In genomic region chr9:133163559-133164208, GRCh38 we compare ENCODE assay signal across 8 cellular contexts. TPM values are rescaled to one million over a fixed set of nuclear protein-coding genes. Genes with fewer than 3 reads are reported as not detected.
DNase-seq lines count a peak whose midpoint lies in the region; ATAC-seq, FAIRE-seq and TF ChIP-seq lines count a peak whose summit lies in the region.

TSS of gene GBGT1 (minus strand) at chr9:133163914. CDS start at chr9:133162412, 1,502 bp downstream.

- H3K4me1 ChIP-seq in OCI-LY1 (ENCODE audit: insufficient read depth, low read length, severe bottlenecking) (peaks cover 8% of the 10 kb centered on the region), sigmoid colon (peaks cover 0 to 34% (median 24%) of the 10 kb centered on the region in 4 donors)

- H4K20me1 ChIP-seq in OCI-LY1 (ENCODE audit: insufficient read depth, low read length): no peaks in the 10 kb centered on the region

- no peaks in the 10 kb centered on the region for H3K79me2 ChIP-seq in OCI-LY1 (ENCODE audit: insufficient read depth, low read length)

- TF ChIP-seq POLR2A in sigmoid colon (IDR thresholded peaks at IDR 0.05): no peak

- peak within 1 kb of the TSS; percentile 28; the same call in 1 of the 2 replicates for H3K9ac ChIP-seq in OCI-LY1 (ENCODE audit: low read length)

- H3K27ac ChIP-seq in OCI-LY1 (ENCODE audit: low read depth, low read length, poor library complexity, severe bottlenecking) (no peak within 1 kb of the TSS), sigmoid colon (peak within 1 kb of the TSS; percentile 59 to 80 (median 66))

- no peaks in the 10 kb centered on the region for H3K36me3 ChIP-seq in OCI-LY1 (ENCODE audit: insufficient read depth, low read length)
- peaks cover 0 to 6% (median 0%) of the 10 kb centered on the region in 4 donors for H3K36me3 ChIP-seq in sigmoid colon

- no peak for ATAC-seq in GM18519 (IDR thresholded peaks at IDR 0.05; ENCODE audit: low FRiP score, unreplicated experiment)

- H3K27me3 ChIP-seq in OCI-LY1 (ENCODE audit: insufficient read depth, low read length): no peaks in the 10 kb centered on the region; the same call in 1 of the 2 replicates
- no peaks in the 10 kb centered on the region for H3K27me3 ChIP-seq in sigmoid colon

- H2AFZ ChIP-seq in OCI-LY1 (ENCODE audit: low read length): no peak within 1 kb of the TSS

- peak; percentile 63 for FAIRE-seq in GM18507 (lab: Jason Lieb, UNC)

- TF ChIP-seq EP300 in sigmoid colon (IDR thresholded peaks at IDR 0.05): no peak

- 2 to 3% methylated on average over 57 of the region's 57 CpGs for WGBS in sigmoid colon, 2 donors

- DNase-seq in AG09309 (ENCODE audit: low read depth) (no peak), GM18507 (ENCODE audit: extremely low spot score, insufficient read length, low read depth) (peak; percentile 58), astrocyte of the cerebellum (ENCODE audit: low read depth) (no peak), sigmoid colon (peak; percentile 85), NCI-H1417 treated with DMSO at 0.1 percent for 48 hours (lab: John Stamatoyannopoulos, UW) (no peak)

- H3K4me3 ChIP-seq in AG09309 (ENCODE audit: control insufficient read depth, low read depth, low read length) (peak within 1 kb of the TSS; percentile 41), OCI-LY1 (ENCODE audit: low read depth, low read length, poor library complexity, severe bottlenecking) (peak within 1 kb of the TSS; percentile 49), astrocyte of the cerebellum (ENCODE audit: low read depth, low read length) (peak within 1 kb of the TSS; percentile 44), iPS-11a (ENCODE audit: low read depth, low read length) (peak within 1 kb of the TSS; percentile 43), sigmoid colon (peak within 1 kb of the TSS; percentile 53 to 72 (median 66))

- in situ Hi-C loops in astrocyte of the cerebellum (cut with HindIII; ENCODE audit: low sequenced_read_pairs): no loop called here

- no peaks in the 10 kb centered on the region for H3K9me3 ChIP-seq in OCI-LY1 (ENCODE audit: low read length)
- no peaks in the 10 kb centered on the region for H3K9me3 ChIP-seq in sigmoid colon

- H3K9me2 ChIP-seq in OCI-LY1 (ENCODE audit: low read depth, low read length): no peaks in the 10 kb centered on the region

- H3K4me2 ChIP-seq in OCI-LY1 (ENCODE audit: low read length): peak within 1 kb of the TSS; percentile 61

- H3F3A ChIP-seq in OCI-LY1 (ENCODE audit: insufficient read depth, low read length): no peaks in the 10 kb centered on the region

- TF ChIP-seq CTCF in AG09309 (IDR thresholded peaks at IDR 0.05; ENCODE audit: control insufficient read depth, insufficient read depth, low read depth, low read length, missing control alignments) (no peak), OCI-LY1 (IDR thresholded peaks at IDR 0.05; ENCODE audit: low read length) (no peak), astrocyte of the cerebellum (IDR thresholded peaks at IDR 0.05; ENCODE audit: low read depth, low read length, missing control alignments) (no peak), sigmoid colon (IDR thresholded peaks at IDR 0.05) (no peak)

- intact Hi-C loops in sigmoid colon (cut with DNase I): no loop called here

RNA-seq across cellular contexts. Expression of gene GBGT1, which starts in this region (rescaled TPM):
- total RNA-seq in sigmoid colon: 10 to 100 TPM in 3 of 4 donors, 1 to 10 TPM in 1; 8.9 to 31.1 (median 19.2) TPM
- 1 to 10 TPM; 4.2 to 9.9 (median 5.4) TPM for polyA plus RNA-seq in sigmoid colon

Comparison
In these comparisons a context has a peak if more than half of its experiments do, and no peak if none do; other contexts are left out.
1. DNase-seq: peak in GM18507 (single experiment) and sigmoid colon (single experiment); none in AG09309 (single experiment), astrocyte of the cerebellum (single experiment) and NCI-H1417 treated with DMSO at 0.1 percent for 48 hours (single experiment).
2. Peak in every context shown above with its lines, with median percentiles within 50 percentile points of each other: H3K4me3 ChIP-seq.